ENCODE assay signal across 10 cellular contexts in the genomic region with DNA sequence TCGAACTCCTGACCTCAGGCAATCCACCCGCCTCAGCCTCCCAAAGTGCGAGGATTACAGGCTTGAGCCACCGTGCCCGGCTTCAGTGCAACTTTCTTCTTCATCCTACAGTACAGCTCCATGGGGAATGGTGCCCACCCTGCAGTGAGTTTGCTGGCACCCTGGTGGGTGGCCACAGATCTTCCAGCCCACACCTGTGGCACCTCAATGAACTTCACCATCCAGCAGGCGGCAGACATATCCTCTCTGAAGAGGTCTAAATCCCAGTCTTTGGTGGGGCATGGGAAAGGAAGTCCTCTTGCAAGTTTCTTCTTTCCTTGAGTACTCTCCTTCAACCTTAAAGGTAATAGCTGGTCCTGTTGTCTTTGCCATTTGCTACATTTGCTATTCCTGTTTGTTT. TPM values are rescaled to one million over a fixed set of nuclear protein-coding genes. Genes with fewer than 3 reads are reported as not detected.
A peak's percentile ranks its signal among the peaks of the same experiment; 100 is the strongest.
DNase-seq lines count a peak whose midpoint lies in the region; ATAC-seq, FAIRE-seq and TF ChIP-seq lines count a peak whose summit lies in the region.
"Had no signal": no experiment of that assay in that cellular context is flagged by ENCODE, and none has a peak within 500 bp of the region (broad histone marks: within the 10 kb centered on the region; RNA-seq: fewer than 3 reads in every experiment).

No MANE protein-coding gene starts in this region.

- no peaks in the 10 kb centered on the region for H3K23me2 ChIP-seq in H1 (ENCODE audit: low read depth, low read length)

- DNase-seq in stimulated activated naive CD8-positive, alpha-beta T cell treated with anti-CD3 and anti-CD28 coated beads, Interleukin-15, Interleukin-2, amounts not matched to agents 100 U/mL and 50 U/mL, for 24 hours: no peak
- no peak for DNase-seq in RWPE2 (ENCODE audit: low spot score)
- DNase-seq in H1 (ENCODE audit: low read depth in 1 of 2, low spot score in 2 of 2): no peak
- DNase-seq in occipital lobe (lab: John Stamatoyannopoulos, UW): no peak
- DNase-seq in GM19240 (ENCODE audit: insufficient read length, low spot score): no peak
- DNase-seq in anterior cingulate cortex (lab: John Stamatoyannopoulos, UW): no peak

- H2AK5ac ChIP-seq in H1 (ENCODE audit: low read depth, low read length): no peak overlapping the region

- TF ChIP-seq CTCF in RWPE2 (IDR thresholded peaks at IDR 0.05; ENCODE audit: poor library complexity, severe bottlenecking) (no peak), H1 (IDR thresholded peaks at IDR 0.05; ENCODE audit: control extremely low read depth in 1 of 3, insufficient read depth in 1 of 3, low read depth in 1 of 3, low read length in 3 of 3) (peak; percentile 12 to 36 (median 14); a peak in 3 of 4 replicates)

- H3K27me3 ChIP-seq in RWPE2 (ENCODE audit: insufficient read depth, poor library complexity, severe bottlenecking): no peaks in the 10 kb centered on the region
- H3K27me3 ChIP-seq in H1 (replicated peaks in 1 of 4; ENCODE audit: control insufficient read depth in 3 of 4, extremely low read depth in 1 of 4, insufficient read depth in 3 of 4, low read length in 3 of 4): no peaks in the 10 kb centered on the region
- H3K27me3 ChIP-seq: spleen had no signal

- H2BK15ac ChIP-seq in H1 (ENCODE audit: low read length): 0 out of 2 replicates have a peak overlapping the region, but pooled peaks have one; percentile 61

- H3K9me3 ChIP-seq in RWPE2 (ENCODE audit: severe bottlenecking) (no peaks in the 10 kb centered on the region), H1 (ENCODE audit: insufficient read depth in 2 of 2, low read depth in 1 of 2, low read length in 1 of 2) (no peaks in the 10 kb centered on the region)
- H3K9me3 ChIP-seq: spleen had no signal

- H2AFZ ChIP-seq in H1 (ENCODE audit: low read length): no peak overlapping the region

- no peak overlapping the region; the same call in 1 of the 2 replicates for H3K18ac ChIP-seq in H1 (ENCODE audit: extremely low read depth, low read length)

- H2BK120ac ChIP-seq in H1 (replicated peaks; ENCODE audit: low read depth, low read length): no peak overlapping the region

- H3K36me3 Mint-ChIP-seq in stimulated activated naive CD8-positive, alpha-beta T cell treated with anti-CD3 and anti-CD28 coated beads, Interleukin-15, Interleukin-2, amounts not matched to agents 100 ng/mL and 50 ng/mL, for 24 hours (ENCODE audit: low read depth): no peaks in the 10 kb centered on the region

- H3K56ac ChIP-seq in H1 (replicated peaks; ENCODE audit: insufficient read length, low read depth, low read length): no peak overlapping the region

- TF ChIP-seq EP300 in H1 (IDR thresholded peaks at IDR 0.05; ENCODE audit: borderline replicate concordance in 1 of 2, low read depth in 2 of 2, low read length in 2 of 2): no peak

- no peak overlapping the region for H4K8ac ChIP-seq in H1 (ENCODE audit: extremely low read depth, insufficient read depth, low read length)

- peaks cover 4% of the 10 kb centered on the region for H3K27me3 Mint-ChIP-seq in stimulated activated naive CD8-positive, alpha-beta T cell treated with anti-CD3 and anti-CD28 coated beads, Interleukin-15, Interleukin-2, amounts not matched to agents 100 ng/mL and 50 ng/mL, for 24 hours

- H3K4me3 ChIP-seq in RWPE2 (ENCODE audit: severe bottlenecking) (no peak overlapping the region), H1 (ENCODE audit: extremely low read depth in 1 of 4, insufficient read depth in 2 of 4, low read depth in 3 of 4, low read length in 4 of 4) (no peak overlapping the region; a peak in 1 of 8 replicates)

- no peak overlapping the region for H3K4ac ChIP-seq in H1 (replicated peaks; ENCODE audit: insufficient read length, low read depth, low read length)

- no peaks in the 10 kb centered on the region for H3K36me3 ChIP-seq in RWPE2 (ENCODE audit: low read depth)
- no peaks in the 10 kb centered on the region for H3K36me3 ChIP-seq in H1 (ENCODE audit: control insufficient read depth in 2 of 4, insufficient read depth in 4 of 4, low read length in 3 of 4)
- H3K36me3 ChIP-seq: spleen had no signal

- CTCF ChIA-PET in H1 (lab: Charles Lee; ENCODE audit: partially characterized antibody): interaction anchor here (0.6 to 3.6 kb wide), 25 partner anchors 12 to 550 kb away, joined by 3 to 15 read pairs (median 6); no protein-coding TSS in a partner anchor

- no peaks in the 10 kb centered on the region for H3K79me1 ChIP-seq in H1 (ENCODE audit: low read depth, low read length)

- peaks cover 10% of the 10 kb centered on the region for H3K4me1 Mint-ChIP-seq in stimulated activated naive CD8-positive, alpha-beta T cell treated with anti-CD3 and anti-CD28 coated beads, Interleukin-15, Interleukin-2, amounts not matched to agents 100 ng/mL and 50 ng/mL, for 24 hours (ENCODE audit: low read depth)

- H2BK20ac ChIP-seq in H1 (ENCODE audit: low read length): no peak overlapping the region

- ATAC-seq in stimulated activated naive CD8-positive, alpha-beta T cell treated with anti-CD3 and anti-CD28 coated beads, Interleukin-15, Interleukin-2, amounts not matched to agents 100 U/mL and 50 U/mL, for 24 hours: no peak
- 0 out of 3 replicates have a peak, but pooled peaks have one; percentile 35 for ATAC-seq in RWPE2 (ENCODE audit: low read depth)
- no peak for ATAC-seq in GM18867 (IDR thresholded peaks at IDR 0.05; ENCODE audit: unreplicated experiment)

- H3K4me1 ChIP-seq in RWPE2 (ENCODE audit: insufficient read depth, poor library complexity, severe bottlenecking) (no peaks in the 10 kb centered on the region), H1 (replicated peaks in 1 of 4; ENCODE audit: control insufficient read depth in 3 of 4, insufficient read depth in 4 of 4, low read length in 3 of 4) (no peaks in the 10 kb centered on the region)

- no peak overlapping the region for H4K91ac ChIP-seq in H1 (replicated peaks; ENCODE audit: insufficient read length, low read length)

- H2BK5ac ChIP-seq in H1 (ENCODE audit: low read depth, low read length): no peak overlapping the region

- peak overlapping the region in 1 of 2 experiments; percentile 55; a peak in 1 of 4 replicates for H3K4me2 ChIP-seq in H1 (ENCODE audit: insufficient read depth in 1 of 2, low read depth in 2 of 2, low read length in 2 of 2)

- H4K20me1 ChIP-seq in H1 (replicated peaks in 1 of 2; ENCODE audit: control insufficient read depth in 1 of 2, insufficient read depth in 2 of 2, low read length in 2 of 2): no peaks in the 10 kb centered on the region

- H3K14ac ChIP-seq in H1 (ENCODE audit: insufficient read length): no peak overlapping the region

- 85% methylated on average over 6 of the region's 6 CpGs; no CpG with 5 or more reads in 1 of the 2 experiments for WGBS in H1 (ENCODE audit: extremely low coverage in 1 of 2, insufficient coverage in 1 of 2, insufficient read length in 1 of 2, insufficient replicate concordance in 2 of 2, low coverage in 1 of 2, low lambda C conversion rate in 2 of 2, missing lambda C conversion rate in 1 of 2), 2 experiments

- TF ChIP-seq RAD21 in H1 (IDR thresholded peaks at IDR 0.05 in 1 of 2, conservative IDR thresholded peaks at IDR 0.05 in 1 of 2; ENCODE audit: low read depth in 2 of 2, low read length in 2 of 2): peak; percentile 24 to 46

- 0 out of 2 replicates have a peak overlapping the region, but pooled peaks have one; percentile 35 for H2BK12ac ChIP-seq in H1 (ENCODE audit: low read depth, low read length)

- no peak overlapping the region for H3K27ac Mint-ChIP-seq in stimulated activated naive CD8-positive, alpha-beta T cell treated with anti-CD3 and anti-CD28 coated beads, Interleukin-15, Interleukin-2, amounts not matched to agents 100 ng/mL and 50 ng/mL, for 24 hours

- POLR2A ChIA-PET in H1 (lab: Charles Lee; ENCODE audit: partially characterized antibody): interaction anchor here (0.7 to 1.7 kb wide), 5 partner anchors 17 to 251 kb away, joined by 3 to 9 read pairs (median 4); a partner anchor contains a TSS

- H4K5ac ChIP-seq in H1 (ENCODE audit: insufficient read length, low read depth, low read length): no peak overlapping the region

- H3K27ac ChIP-seq in RWPE2 (ENCODE audit: poor library complexity, severe bottlenecking) (no peak overlapping the region), H1 (ENCODE audit: low read depth, low read length) (no peak overlapping the region)
- H3K27ac ChIP-seq: epithelial cell of prostate, spleen had no signal

- no peak for FAIRE-seq in H1 (lab: Jason Lieb, UNC)

- no peaks in the 10 kb centered on the region for H3K9me3 Mint-ChIP-seq in stimulated activated naive CD8-positive, alpha-beta T cell treated with anti-CD3 and anti-CD28 coated beads, Interleukin-15, Interleukin-2, amounts not matched to agents 100 ng/mL and 50 ng/mL, for 24 hours

- H3K79me2 ChIP-seq in H1 (ENCODE audit: control insufficient read depth in 1 of 2, insufficient read depth in 2 of 2, low read length in 2 of 2): no peaks in the 10 kb centered on the region

- no peak for TF ChIP-seq POLR2A in H1 (IDR thresholded peaks at IDR 0.05; ENCODE audit: control extremely low read depth in 1 of 2, low read depth in 2 of 2, low read length in 2 of 2)

- H3K23ac ChIP-seq in H1 (ENCODE audit: insufficient read length): no peak overlapping the region

- peak overlapping the region; percentile 69 for H3K4me3 Mint-ChIP-seq in stimulated activated naive CD8-positive, alpha-beta T cell treated with anti-CD3 and anti-CD28 coated beads, Interleukin-15, Interleukin-2, amounts not matched to agents 100 ng/mL and 50 ng/mL, for 24 hours

- H3K9ac ChIP-seq in H1 (replicated peaks in 1 of 4; ENCODE audit: extremely low read depth in 1 of 4, low read depth in 3 of 4, low read length in 3 of 4): no peak overlapping the region

RNA-seq across cellular contexts. Expression of a gene that starts 18.1 kb away (rescaled TPM):
- 8.9 and 10.4 TPM in 2 replicates for total RNA-seq in H1 (2021; fragmentation: NEBNext Ultra II Directional; extraction: Animal tissue kit (Norgen Biotek cat#: 25700))
- polyA plus RNA-seq in H1 (2011; rRNA removed): 2.3 and 2.9 TPM in 2 replicates
- 3.6 TPM for polyA plus RNA-seq in H1 (2011; cell fraction: cytosol; rRNA removed)
- polyA plus RNA-seq in H1 (2011; cell fraction: nucleus; rRNA removed): 2.6 TPM
- 2.9 to 5.9 TPM (median 5.0 TPM) in 4 replicates for polyA plus RNA-seq in H1 (2012, experiment 1 of 2)
- polyA plus RNA-seq in H1 (2012, experiment 2 of 2): 0.92 TPM
- 7.9 TPM for polyA plus RNA-seq in H1 (2013, experiment 1 of 2)
- 7.0 TPM for polyA plus RNA-seq in H1 (2013, experiment 2 of 2)
- 5.7 and 10.3 TPM in 2 replicates for polyA minus RNA-seq in H1 (2011; rRNA and poly(A)+ RNA removed)
- 3.1 TPM for polyA minus RNA-seq in H1 (2011; cell fraction: cytosol; rRNA and poly(A)+ RNA removed)
- polyA minus RNA-seq in H1 (2011; cell fraction: nucleus; rRNA and poly(A)+ RNA removed): 7.6 TPM
- 38.1 TPM for total RNA-seq in occipital lobe

RNA-seq across cellular contexts. Expression of a gene that starts 56.3 kb away (rescaled TPM):
- total RNA-seq in H1 (2021; fragmentation: NEBNext Ultra II Directional; extraction: Animal tissue kit (Norgen Biotek cat#: 25700)): 3.5 and 3.7 TPM in 2 replicates
- 1.2 and 1.3 TPM in 2 replicates for polyA plus RNA-seq in H1 (2011; rRNA removed)
- polyA plus RNA-seq in H1 (2011; cell fraction: cytosol; rRNA removed): 1.5 TPM
- polyA plus RNA-seq in H1 (2011; cell fraction: nucleus; rRNA removed): 1.6 TPM
- 1.5 to 2.7 TPM (median 2.0 TPM) in 4 replicates for polyA plus RNA-seq in H1 (2012, experiment 1 of 2)
- 0.54 TPM for polyA plus RNA-seq in H1 (2012, experiment 2 of 2)
- 1.7 TPM for polyA plus RNA-seq in H1 (2013, experiment 1 of 2)
- polyA plus RNA-seq in H1 (2013, experiment 2 of 2): 1.6 TPM
- 2.8 and 3.0 TPM in 2 replicates for polyA minus RNA-seq in H1 (2011; rRNA and poly(A)+ RNA removed)
- 1.7 TPM for polyA minus RNA-seq in H1 (2011; cell fraction: cytosol; rRNA and poly(A)+ RNA removed)
- 2.3 TPM for polyA minus RNA-seq in H1 (2011; cell fraction: nucleus; rRNA and poly(A)+ RNA removed)
- 14.0 TPM for total RNA-seq in occipital lobe
- total RNA-seq: spleen had no signal
